ENCODE assay signal across 1 cellular context in the genomic region with DNA sequence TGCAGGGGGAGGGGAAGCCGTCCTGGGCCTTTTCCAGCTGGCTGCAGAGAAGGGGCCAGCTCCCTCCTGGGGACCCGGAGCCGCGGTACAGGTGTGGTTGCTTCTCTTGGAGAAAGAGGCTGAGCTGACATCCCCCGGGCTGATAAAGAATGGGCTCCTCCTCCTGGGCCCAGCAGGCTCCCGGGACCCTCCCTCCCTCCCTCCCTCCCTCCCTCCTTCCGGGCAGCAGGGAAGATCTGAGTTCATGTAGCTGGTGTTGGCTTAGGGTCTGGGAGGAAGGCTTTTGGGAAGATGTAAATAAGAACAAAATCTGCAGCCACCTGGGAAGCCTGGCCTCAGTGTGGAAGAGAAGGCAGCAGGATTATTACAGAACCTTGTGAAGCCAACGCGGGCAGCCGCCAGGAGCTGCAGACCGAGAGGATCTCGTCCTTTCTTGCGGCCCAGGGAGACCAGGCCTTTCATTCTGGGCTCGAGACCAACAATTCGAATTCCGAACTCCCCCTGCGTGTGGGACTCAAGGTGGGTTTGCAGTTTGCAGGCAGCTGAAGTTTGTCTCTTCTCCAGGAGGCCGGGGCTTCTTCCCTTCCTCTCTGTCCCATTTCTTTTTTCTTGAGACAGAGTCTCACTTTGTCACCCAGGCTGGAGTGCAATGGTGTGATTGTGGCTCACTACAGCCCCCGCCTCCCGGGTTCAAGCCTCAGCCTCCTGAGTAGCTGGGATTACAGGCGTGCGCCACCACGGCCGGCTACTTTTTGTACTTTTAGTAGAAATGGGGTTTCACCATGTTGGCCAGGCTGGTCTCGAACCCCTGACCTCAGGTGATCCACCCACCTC.
TF ChIP-seq lines count a peak whose summit lies in the region.

A gene with protein sequence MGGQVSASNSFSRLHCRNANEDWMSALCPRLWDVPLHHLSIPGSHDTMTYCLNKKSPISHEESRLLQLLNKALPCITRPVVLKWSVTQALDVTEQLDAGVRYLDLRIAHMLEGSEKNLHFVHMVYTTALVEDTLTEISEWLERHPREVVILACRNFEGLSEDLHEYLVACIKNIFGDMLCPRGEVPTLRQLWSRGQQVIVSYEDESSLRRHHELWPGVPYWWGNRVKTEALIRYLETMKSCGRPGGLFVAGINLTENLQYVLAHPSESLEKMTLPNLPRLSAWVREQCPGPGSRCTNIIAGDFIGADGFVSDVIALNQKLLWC (plus strand): TSS at position 216 of the 834 bp plus-strand sequence. CDS start 2,807 bp downstream, outside the sequence.

TF ChIP-seq in HepG2, 621 proteins besides CTCF, POLR2A, EP300 and RAD21 (continued from another document and continues in another):
- TF ChIP-seq, protein P1, sequence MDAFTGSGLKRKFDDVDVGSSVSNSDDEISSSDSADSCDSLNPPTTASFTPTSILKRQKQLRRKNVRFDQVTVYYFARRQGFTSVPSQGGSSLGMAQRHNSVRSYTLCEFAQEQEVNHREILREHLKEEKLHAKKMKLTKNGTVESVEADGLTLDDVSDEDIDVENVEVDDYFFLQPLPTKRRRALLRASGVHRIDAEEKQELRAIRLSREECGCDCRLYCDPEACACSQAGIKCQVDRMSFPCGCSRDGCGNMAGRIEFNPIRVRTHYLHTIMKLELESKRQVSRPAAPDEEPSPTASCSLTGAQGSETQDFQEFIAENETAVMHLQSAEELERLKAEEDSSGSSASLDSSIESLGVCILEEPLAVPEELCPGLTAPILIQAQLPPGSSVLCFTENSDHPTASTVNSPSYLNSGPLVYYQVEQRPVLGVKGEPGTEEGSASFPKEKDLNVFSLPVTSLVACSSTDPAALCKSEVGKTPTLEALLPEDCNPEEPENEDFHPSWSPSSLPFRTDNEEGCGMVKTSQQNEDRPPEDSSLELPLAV (CRISPR knock-in tag; conservative IDR thresholded peaks at IDR 0.05; ENCODE audit: low read depth), result no peak
- TF ChIP-seq, protein P2, sequence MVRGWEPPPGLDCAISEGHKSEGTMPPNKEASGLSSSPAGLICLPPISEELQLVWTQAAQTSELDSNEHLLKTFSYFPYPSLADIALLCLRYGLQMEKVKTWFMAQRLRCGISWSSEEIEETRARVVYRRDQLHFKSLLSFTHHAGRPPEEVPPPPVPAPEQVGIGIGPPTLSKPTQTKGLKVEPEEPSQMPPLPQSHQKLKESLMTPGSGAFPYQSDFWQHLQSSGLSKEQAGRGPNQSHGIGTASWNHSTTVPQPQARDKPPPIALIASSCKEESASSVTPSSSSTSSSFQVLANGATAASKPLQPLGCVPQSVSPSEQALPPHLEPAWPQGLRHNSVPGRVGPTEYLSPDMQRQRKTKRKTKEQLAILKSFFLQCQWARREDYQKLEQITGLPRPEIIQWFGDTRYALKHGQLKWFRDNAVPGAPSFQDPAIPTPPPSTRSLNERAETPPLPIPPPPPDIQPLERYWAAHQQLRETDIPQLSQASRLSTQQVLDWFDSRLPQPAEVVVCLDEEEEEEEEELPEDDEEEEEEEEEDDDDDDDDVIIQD (CRISPR knock-in tag; IDR thresholded peaks at IDR 0.05; ENCODE audit: low read depth), result no peak
- no peak for TF ChIP-seq BCL6 (CRISPR knock-in tag; IDR thresholded peaks at IDR 0.05)
- TF ChIP-seq RFX5 (IDR thresholded peaks at IDR 0.05; ENCODE audit: low read depth, low read length), result no peak
- TF ChIP-seq, protein P3, sequence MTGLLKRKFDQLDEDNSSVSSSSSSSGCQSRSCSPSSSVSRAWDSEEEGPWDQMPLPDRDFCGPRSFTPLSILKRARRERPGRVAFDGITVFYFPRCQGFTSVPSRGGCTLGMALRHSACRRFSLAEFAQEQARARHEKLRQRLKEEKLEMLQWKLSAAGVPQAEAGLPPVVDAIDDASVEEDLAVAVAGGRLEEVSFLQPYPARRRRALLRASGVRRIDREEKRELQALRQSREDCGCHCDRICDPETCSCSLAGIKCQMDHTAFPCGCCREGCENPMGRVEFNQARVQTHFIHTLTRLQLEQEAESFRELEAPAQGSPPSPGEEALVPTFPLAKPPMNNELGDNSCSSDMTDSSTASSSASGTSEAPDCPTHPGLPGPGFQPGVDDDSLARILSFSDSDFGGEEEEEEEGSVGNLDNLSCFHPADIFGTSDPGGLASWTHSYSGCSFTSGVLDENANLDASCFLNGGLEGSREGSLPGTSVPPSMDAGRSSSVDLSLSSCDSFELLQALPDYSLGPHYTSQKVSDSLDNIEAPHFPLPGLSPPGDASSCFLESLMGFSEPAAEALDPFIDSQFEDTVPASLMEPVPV (CRISPR knock-in tag; IDR thresholded peaks at IDR 0.05), result no peak
- TF ChIP-seq NFE2L1 (CRISPR knock-in tag; IDR thresholded peaks at IDR 0.05; ENCODE audit: borderline replicate concordance), result no peak
- no peak for TF ChIP-seq PHF21A (CRISPR knock-in tag; IDR thresholded peaks at IDR 0.05)
- TF ChIP-seq PPARG (CRISPR knock-in tag; conservative IDR thresholded peaks at IDR 0.05), result no peak
- TF ChIP-seq, protein P4, sequence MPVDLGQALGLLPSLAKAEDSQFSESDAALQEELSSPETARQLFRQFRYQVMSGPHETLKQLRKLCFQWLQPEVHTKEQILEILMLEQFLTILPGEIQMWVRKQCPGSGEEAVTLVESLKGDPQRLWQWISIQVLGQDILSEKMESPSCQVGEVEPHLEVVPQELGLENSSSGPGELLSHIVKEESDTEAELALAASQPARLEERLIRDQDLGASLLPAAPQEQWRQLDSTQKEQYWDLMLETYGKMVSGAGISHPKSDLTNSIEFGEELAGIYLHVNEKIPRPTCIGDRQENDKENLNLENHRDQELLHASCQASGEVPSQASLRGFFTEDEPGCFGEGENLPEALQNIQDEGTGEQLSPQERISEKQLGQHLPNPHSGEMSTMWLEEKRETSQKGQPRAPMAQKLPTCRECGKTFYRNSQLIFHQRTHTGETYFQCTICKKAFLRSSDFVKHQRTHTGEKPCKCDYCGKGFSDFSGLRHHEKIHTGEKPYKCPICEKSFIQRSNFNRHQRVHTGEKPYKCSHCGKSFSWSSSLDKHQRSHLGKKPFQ (CRISPR knock-in tag; IDR thresholded peaks at IDR 0.05; ENCODE audit: insufficient replicate concordance), result no peak
- no peak for TF ChIP-seq SIN3A (IDR thresholded peaks at IDR 0.05; ENCODE audit: borderline replicate concordance, low read depth, low read length)
- TF ChIP-seq, protein P5, sequence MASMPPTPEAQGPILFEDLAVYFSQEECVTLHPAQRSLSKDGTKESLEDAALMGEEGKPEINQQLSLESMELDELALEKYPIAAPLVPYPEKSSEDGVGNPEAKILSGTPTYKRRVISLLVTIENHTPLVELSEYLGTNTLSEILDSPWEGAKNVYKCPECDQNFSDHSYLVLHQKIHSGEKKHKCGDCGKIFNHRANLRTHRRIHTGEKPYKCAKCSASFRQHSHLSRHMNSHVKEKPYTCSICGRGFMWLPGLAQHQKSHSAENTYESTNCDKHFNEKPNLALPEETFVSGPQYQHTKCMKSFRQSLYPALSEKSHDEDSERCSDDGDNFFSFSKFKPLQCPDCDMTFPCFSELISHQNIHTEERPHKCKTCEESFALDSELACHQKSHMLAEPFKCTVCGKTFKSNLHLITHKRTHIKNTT (CRISPR knock-in tag; IDR thresholded peaks at IDR 0.05), result no peak
- TF ChIP-seq ZNF788 (CRISPR knock-in tag; IDR thresholded peaks at IDR 0.05; ENCODE audit: borderline replicate concordance), result no peak
- TF ChIP-seq ZNF747 (CRISPR knock-in tag; IDR thresholded peaks at IDR 0.05; ENCODE audit: borderline replicate concordance), result no peak
- TF ChIP-seq SNRNP70 (IDR thresholded peaks at IDR 0.05; ENCODE audit: low read depth, low read length), result no peak
- TF ChIP-seq, protein P6, sequence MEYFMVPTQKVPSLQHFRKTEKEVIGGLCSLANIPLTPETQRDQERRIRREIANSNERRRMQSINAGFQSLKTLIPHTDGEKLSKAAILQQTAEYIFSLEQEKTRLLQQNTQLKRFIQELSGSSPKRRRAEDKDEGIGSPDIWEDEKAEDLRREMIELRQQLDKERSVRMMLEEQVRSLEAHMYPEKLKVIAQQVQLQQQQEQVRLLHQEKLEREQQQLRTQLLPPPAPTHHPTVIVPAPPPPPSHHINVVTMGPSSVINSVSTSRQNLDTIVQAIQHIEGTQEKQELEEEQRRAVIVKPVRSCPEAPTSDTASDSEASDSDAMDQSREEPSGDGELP (IDR thresholded peaks at IDR 0.05; ENCODE audit: borderline replicate concordance, low read depth), result peak; percentile 78; the same call in 1 of the 2 replicates
- no peak for TF ChIP-seq TBL1XR1 (IDR thresholded peaks at IDR 0.05; ENCODE audit: borderline replicate concordance, low read length, partially characterized antibody)
- no peak for TF ChIP-seq ZNF569 (CRISPR knock-in tag; IDR thresholded peaks at IDR 0.05; ENCODE audit: borderline replicate concordance)
- no peak for TF ChIP-seq U2AF1 (optimal IDR thresholded peaks at IDR 0.05; ENCODE audit: low read depth, low read length)
- TF ChIP-seq, protein P7, sequence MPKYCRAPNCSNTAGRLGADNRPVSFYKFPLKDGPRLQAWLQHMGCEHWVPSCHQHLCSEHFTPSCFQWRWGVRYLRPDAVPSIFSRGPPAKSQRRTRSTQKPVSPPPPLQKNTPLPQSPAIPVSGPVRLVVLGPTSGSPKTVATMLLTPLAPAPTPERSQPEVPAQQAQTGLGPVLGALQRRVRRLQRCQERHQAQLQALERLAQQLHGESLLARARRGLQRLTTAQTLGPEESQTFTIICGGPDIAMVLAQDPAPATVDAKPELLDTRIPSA (CRISPR knock-in tag; IDR thresholded peaks at IDR 0.05; ENCODE audit: borderline replicate concordance), result no peak
- TF ChIP-seq, protein P8, sequence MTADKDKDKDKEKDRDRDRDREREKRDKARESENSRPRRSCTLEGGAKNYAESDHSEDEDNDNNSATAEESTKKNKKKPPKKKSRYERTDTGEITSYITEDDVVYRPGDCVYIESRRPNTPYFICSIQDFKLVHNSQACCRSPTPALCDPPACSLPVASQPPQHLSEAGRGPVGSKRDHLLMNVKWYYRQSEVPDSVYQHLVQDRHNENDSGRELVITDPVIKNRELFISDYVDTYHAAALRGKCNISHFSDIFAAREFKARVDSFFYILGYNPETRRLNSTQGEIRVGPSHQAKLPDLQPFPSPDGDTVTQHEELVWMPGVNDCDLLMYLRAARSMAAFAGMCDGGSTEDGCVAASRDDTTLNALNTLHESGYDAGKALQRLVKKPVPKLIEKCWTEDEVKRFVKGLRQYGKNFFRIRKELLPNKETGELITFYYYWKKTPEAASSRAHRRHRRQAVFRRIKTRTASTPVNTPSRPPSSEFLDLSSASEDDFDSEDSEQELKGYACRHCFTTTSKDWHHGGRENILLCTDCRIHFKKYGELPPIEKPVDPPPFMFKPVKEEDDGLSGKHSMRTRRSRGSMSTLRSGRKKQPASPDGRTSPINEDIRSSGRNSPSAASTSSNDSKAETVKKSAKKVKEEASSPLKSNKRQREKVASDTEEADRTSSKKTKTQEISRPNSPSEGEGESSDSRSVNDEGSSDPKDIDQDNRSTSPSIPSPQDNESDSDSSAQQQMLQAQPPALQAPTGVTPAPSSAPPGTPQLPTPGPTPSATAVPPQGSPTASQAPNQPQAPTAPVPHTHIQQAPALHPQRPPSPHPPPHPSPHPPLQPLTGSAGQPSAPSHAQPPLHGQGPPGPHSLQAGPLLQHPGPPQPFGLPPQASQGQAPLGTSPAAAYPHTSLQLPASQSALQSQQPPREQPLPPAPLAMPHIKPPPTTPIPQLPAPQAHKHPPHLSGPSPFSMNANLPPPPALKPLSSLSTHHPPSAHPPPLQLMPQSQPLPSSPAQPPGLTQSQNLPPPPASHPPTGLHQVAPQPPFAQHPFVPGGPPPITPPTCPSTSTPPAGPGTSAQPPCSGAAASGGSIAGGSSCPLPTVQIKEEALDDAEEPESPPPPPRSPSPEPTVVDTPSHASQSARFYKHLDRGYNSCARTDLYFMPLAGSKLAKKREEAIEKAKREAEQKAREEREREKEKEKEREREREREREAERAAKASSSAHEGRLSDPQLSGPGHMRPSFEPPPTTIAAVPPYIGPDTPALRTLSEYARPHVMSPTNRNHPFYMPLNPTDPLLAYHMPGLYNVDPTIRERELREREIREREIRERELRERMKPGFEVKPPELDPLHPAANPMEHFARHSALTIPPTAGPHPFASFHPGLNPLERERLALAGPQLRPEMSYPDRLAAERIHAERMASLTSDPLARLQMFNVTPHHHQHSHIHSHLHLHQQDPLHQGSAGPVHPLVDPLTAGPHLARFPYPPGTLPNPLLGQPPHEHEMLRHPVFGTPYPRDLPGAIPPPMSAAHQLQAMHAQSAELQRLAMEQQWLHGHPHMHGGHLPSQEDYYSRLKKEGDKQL (CRISPR knock-in tag; IDR thresholded peaks at IDR 0.05; ENCODE audit: low read depth), result no peak
- TF ChIP-seq, protein P9, sequence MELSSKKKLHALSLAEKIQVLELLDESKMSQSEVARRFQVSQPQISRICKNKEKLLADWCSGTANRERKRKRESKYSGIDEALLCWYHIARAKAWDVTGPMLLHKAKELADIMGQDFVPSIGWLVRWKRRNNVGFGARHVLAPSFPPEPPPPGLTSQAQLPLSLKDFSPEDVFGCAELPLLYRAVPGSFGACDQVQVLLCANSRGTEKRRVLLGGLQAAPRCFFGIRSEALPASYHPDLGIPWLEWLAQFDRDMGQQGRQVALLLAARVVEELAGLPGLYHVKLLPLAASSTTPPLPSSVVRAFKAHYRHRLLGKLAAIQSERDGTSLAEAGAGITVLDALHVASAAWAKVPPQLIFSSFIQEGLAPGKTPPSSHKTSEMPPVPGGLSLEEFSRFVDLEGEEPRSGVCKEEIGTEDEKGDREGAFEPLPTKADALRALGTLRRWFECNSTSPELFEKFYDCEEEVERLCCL (CRISPR knock-in tag; IDR thresholded peaks at IDR 0.05; ENCODE audit: borderline replicate concordance), result no peak
- no peak for TF ChIP-seq SOX6 (IDR thresholded peaks at IDR 0.05)
- TF ChIP-seq SOX6 (CRISPR knock-in tag; IDR thresholded peaks at IDR 0.05), result no peak
- peak; percentile 25; the same call in 1 of the 2 replicates for TF ChIP-seq SOX5 (CRISPR knock-in tag; IDR thresholded peaks at IDR 0.05; ENCODE audit: borderline replicate concordance)
- 0 out of 2 replicates have a peak, but pooled peaks have one; percentile 30 for TF ChIP-seq ZNF430 (CRISPR knock-in tag; IDR thresholded peaks at IDR 0.05)
- TF ChIP-seq BHLHE40 (IDR thresholded peaks at IDR 0.05; ENCODE audit: low read length), result no peak
